Comparison of ENCODE assay signal across 19 cellular contexts in the genomic region with DNA sequence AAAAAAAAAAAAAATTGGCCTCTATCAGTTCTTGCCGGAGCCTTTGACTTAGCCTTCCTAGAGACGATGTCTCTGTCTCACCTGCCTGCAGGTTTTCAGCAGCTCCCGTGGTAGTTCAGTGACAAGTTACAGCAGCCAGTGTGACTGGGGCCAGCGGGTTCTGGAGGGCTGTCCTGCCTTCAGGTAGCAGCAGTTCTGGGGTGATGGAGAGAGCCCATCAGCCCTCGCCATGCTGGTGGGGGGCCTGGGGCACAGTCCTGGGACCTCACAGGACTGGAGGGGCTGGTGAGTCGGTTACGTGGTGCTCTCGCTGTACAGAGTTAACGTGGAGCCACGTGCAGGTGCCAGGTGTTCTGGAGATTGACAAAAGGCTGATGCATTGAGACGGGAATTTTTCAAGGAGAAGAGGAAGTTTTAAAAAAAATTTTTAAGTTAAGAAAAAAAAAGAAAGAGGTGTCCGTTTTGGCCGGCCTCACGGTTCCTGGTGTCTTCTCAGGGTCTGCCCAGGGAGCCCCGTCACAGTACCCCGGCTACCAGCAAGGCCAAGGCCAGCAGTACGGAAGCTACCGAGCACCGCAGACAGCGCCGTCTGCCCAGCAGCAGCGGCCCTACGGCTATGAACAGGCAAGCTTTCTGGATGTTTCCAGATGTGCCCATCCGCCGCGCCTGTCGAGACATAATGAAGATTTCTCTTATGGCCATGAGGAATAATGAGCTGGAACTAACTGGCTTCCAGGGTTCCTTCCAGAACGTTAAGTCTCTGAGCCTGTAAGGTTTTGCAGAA. TPM values are rescaled to one million over a fixed set of nuclear protein-coding genes. Genes with fewer than 3 reads are reported as not detected.
DNase-seq lines count a peak whose midpoint lies in the region; ATAC-seq and TF ChIP-seq lines count a peak whose summit lies in the region.
"Had no signal": no experiment of that assay in that cellular context is flagged by ENCODE, and none has a peak within 500 bp of the region (broad histone marks: within the 10 kb centered on the region; RNA-seq: fewer than 3 reads in every experiment).

No MANE protein-coding gene starts in this region.

- no peaks in the 10 kb centered on the region for H3K4me1 ChIP-seq in right cardiac atrium (ENCODE audit: control insufficient read depth, insufficient read depth, low read length)
- H3K4me1 ChIP-seq in right atrium auricular region: no peaks in the 10 kb centered on the region
- H3K4me1 ChIP-seq in osteoblast (ENCODE audit: insufficient read depth, low read length): no peaks in the 10 kb centered on the region
- H3K4me1 ChIP-seq in thyroid gland: no peaks in the 10 kb centered on the region
- H3K4me1 ChIP-seq: BE2C had no signal

- H3K4me3 ChIP-seq in right cardiac atrium (ENCODE audit: low read length): no peak overlapping the region
- H3K4me3 ChIP-seq in right atrium auricular region: no peak overlapping the region
- H3K4me3 ChIP-seq in osteoblast (ENCODE audit: insufficient read depth, low read length): no peak overlapping the region
- H3K4me3 ChIP-seq in thyroid gland (replicated peaks in 1 of 3): no peak overlapping the region
- H3K4me3 ChIP-seq: GM23338 had no signal

- TF ChIP-seq CTCF in right atrium auricular region (IDR thresholded peaks at IDR 0.05) (no peak), chondrocyte (IDR thresholded peaks at IDR 0.05) (no peak), osteoblast (IDR thresholded peaks at IDR 0.05; ENCODE audit: extremely low read depth, low read depth, low read length) (no peak), thyroid gland (IDR thresholded peaks at IDR 0.05) (no peak)

- TF ChIP-seq POLR2A in thyroid gland (IDR thresholded peaks at IDR 0.05): no peak

- no peak overlapping the region for H3K4me2 ChIP-seq in osteoblast (ENCODE audit: insufficient read depth, low read length)
- H3K4me2 ChIP-seq: GM23338 had no signal

- no peaks in the 10 kb centered on the region for H3K27me3 ChIP-seq in right cardiac atrium (ENCODE audit: control insufficient read depth, insufficient read depth)
- no peaks in the 10 kb centered on the region for H3K27me3 ChIP-seq in right atrium auricular region
- no peaks in the 10 kb centered on the region for H3K27me3 ChIP-seq in osteoblast (ENCODE audit: insufficient read depth, low read length)
- H3K27me3 ChIP-seq in thyroid gland: no peaks in the 10 kb centered on the region
- H3K27me3 ChIP-seq: BE2C had no signal

- H3K4me3 Mint-ChIP-seq in chondrocyte (ENCODE audit: unreplicated experiment): no peak overlapping the region
- H3K4me3 Mint-ChIP-seq: GM23338, HFFc6 had no signal

- intact Hi-C loops in right cardiac atrium (cut with DNase I) (no loop called here), thyroid gland (cut with DNase I) (no loop called here)

- H2AFZ ChIP-seq in osteoblast (ENCODE audit: low read length): no peak overlapping the region
- H2AFZ ChIP-seq: GM23338 had no signal

- H3K27ac Mint-ChIP-seq in chondrocyte (ENCODE audit: unreplicated experiment): no peak overlapping the region
- H3K27ac Mint-ChIP-seq: HFFc6 had no signal

- no peaks in the 10 kb centered on the region for H3K9me3 ChIP-seq in right cardiac atrium (ENCODE audit: control insufficient read depth, low read length)
- H3K9me3 ChIP-seq in right atrium auricular region: no peaks in the 10 kb centered on the region
- no peaks in the 10 kb centered on the region for H3K9me3 ChIP-seq in osteoblast (ENCODE audit: low read depth, low read length)
- H3K9me3 ChIP-seq in thyroid gland: no peaks in the 10 kb centered on the region
- H3K9me3 ChIP-seq: BE2C had no signal

- no peaks in the 10 kb centered on the region for H4K20me1 ChIP-seq in osteoblast (ENCODE audit: insufficient read depth, low read length)

- no peaks in the 10 kb centered on the region for H3K4me1 Mint-ChIP-seq in chondrocyte (ENCODE audit: low read depth)
- H3K4me1 Mint-ChIP-seq: CD4-positive, CD25-positive, alpha-beta regulatory T cell; CD8-positive, alpha-beta memory T cell; GM23338 had no signal

- H3K27me3 Mint-ChIP-seq in chondrocyte (ENCODE audit: low read depth): no peaks in the 10 kb centered on the region
- H3K27me3 Mint-ChIP-seq: CD4-positive, CD25-positive, alpha-beta regulatory T cell; CD8-positive, alpha-beta memory T cell had no signal

- no peaks in the 10 kb centered on the region for H3K9me3 Mint-ChIP-seq in chondrocyte (ENCODE audit: low read depth)
- H3K9me3 Mint-ChIP-seq: CD4-positive, CD25-positive, alpha-beta regulatory T cell; CD8-positive, alpha-beta memory T cell; GM23338; HFFc6 had no signal

- 96% methylated on average over 28 of the region's 28 CpGs for WGBS in right cardiac atrium
- WGBS in thyroid gland, 2 donors: 92 to 94% methylated on average over 28 of the region's 28 CpGs

- no peak for ATAC-seq in right cardiac atrium
- no peak for ATAC-seq in GM19463 (IDR thresholded peaks at IDR 0.05; ENCODE audit: unreplicated experiment)
- ATAC-seq: GM23338 had no signal

- H3K27ac ChIP-seq in right cardiac atrium (ENCODE audit: low read length) (no peak overlapping the region), right atrium auricular region (no peak overlapping the region), osteoblast (ENCODE audit: low read depth, low read length) (no peak overlapping the region), thyroid gland (no peak overlapping the region)
- H3K27ac ChIP-seq: HL-60 had no signal

- H3K36me3 ChIP-seq in right atrium auricular region (peaks cover 35% of the 10 kb centered on the region), osteoblast (ENCODE audit: insufficient read depth, low read length) (peaks cover 28% of the 10 kb centered on the region), thyroid gland (peaks cover 12 to 13% of the 10 kb centered on the region in 2 donors)

- DNase-seq in right cardiac atrium (peak in 2 of 3 donors; percentile 39 to 41), right atrium auricular region (ENCODE audit: low spot score) (no peak), chondrocyte (ENCODE audit: low spot score) (peak; percentile 84), osteoblast (ENCODE audit: insufficient read length, low spot score, missing footprints) (peak; percentile 57), thyroid gland (no peak)
- DNase-seq in stimulated activated CD4-positive, alpha-beta T cell treated with anti-CD3 and anti-CD28 coated beads, Interleukin-4, amount 100 ng/mL, for 1 hour: no peak
- DNase-seq: ACHN; BE2C; C1 segment of cervical spinal cord; CD4-positive, CD25-positive, alpha-beta regulatory T cell; CD8-positive, alpha-beta memory T cell; COR-L47; H7; HFFc6; IMR-90 had no signal

- H3K36me3 Mint-ChIP-seq in chondrocyte (ENCODE audit: low read depth): peaks cover 11% of the 10 kb centered on the region

- H3K79me2 ChIP-seq in osteoblast (ENCODE audit: insufficient read depth, low read length): no peaks in the 10 kb centered on the region

RNA-seq across cellular contexts. Expression of a gene that starts 8.6 kb away (rescaled TPM):
- total RNA-seq in right cardiac atrium (10 to 100 TPM; 20.4 to 25.7 (median 25.1) TPM), right atrium auricular region (10 to 100 TPM; 20.7 to 24.1 TPM), chondrocyte (22.3 to 28.3 TPM (median 22.6 TPM) in 3 replicates), osteoblast (22.1 and 25.0 TPM in 2 replicates), thyroid gland (10 to 100 TPM; 21.6 to 38.2 (median 33.4) TPM)
- 29.2 TPM for polyA plus RNA-seq in right cardiac atrium

RNA-seq across cellular contexts. Expression of a gene that starts 30.6 kb away (rescaled TPM):
- 1 to 10 TPM; 7.8 to 8.8 (median 8.1) TPM for total RNA-seq in right cardiac atrium
- polyA plus RNA-seq in right cardiac atrium: 6.2 TPM
- 1 to 10 TPM; 8.3 to 9.0 TPM for total RNA-seq in right atrium auricular region
- total RNA-seq in chondrocyte: 13.3 to 14.8 TPM (median 13.4 TPM) in 3 replicates
- 12.7 TPM in 2 replicates for total RNA-seq in osteoblast
- total RNA-seq in thyroid gland: 10 to 100 TPM; 12.2 to 22.0 (median 15.2) TPM

RNA-seq across cellular contexts. Expression of a gene that starts 31.0 kb away (rescaled TPM):
- total RNA-seq in right cardiac atrium: 100 to 1,000 TPM; 178 to 215 (median 206) TPM
- polyA plus RNA-seq in right cardiac atrium: 244 TPM
- total RNA-seq in right atrium auricular region: 100 to 1,000 TPM; 258 to 313 TPM
- 218 to 238 TPM (median 226 TPM) in 3 replicates for total RNA-seq in chondrocyte
- 208 and 215 TPM in 2 replicates for total RNA-seq in osteoblast
- total RNA-seq in thyroid gland: 100 to 1,000 TPM; 213 to 288 (median 261) TPM

RNA-seq across cellular contexts. Expression of a gene that starts 45.9 kb away (rescaled TPM):
- total RNA-seq in right cardiac atrium (not detected), right atrium auricular region (not detected), chondrocyte (not detected in 3 replicates), osteoblast (not detected in 2 replicates), thyroid gland (not detected)
- not detected for polyA plus RNA-seq in right cardiac atrium
- total RNA-seq: CD4-positive, CD25-positive, alpha-beta regulatory T cell; CD8-positive, alpha-beta memory T cell; HFFc6; HT1080; IMR-90 had no signal
- polyA plus RNA-seq: CD4-positive, CD25-positive, alpha-beta regulatory T cell; CD8-positive, alpha-beta memory T cell; IMR-90 had no signal

RNA-seq across cellular contexts. Expression of a gene that starts 51.9 kb away (rescaled TPM):
- total RNA-seq in right cardiac atrium (10 to 100 TPM; 32.9 to 45.7 (median 40.9) TPM), right atrium auricular region (10 to 100 TPM; 26.1 to 26.8 TPM), chondrocyte (37.3 to 51.9 TPM (median 48.6 TPM) in 3 replicates), osteoblast (41.8 and 48.5 TPM in 2 replicates), thyroid gland (10 to 100 TPM; 25.3 to 27.9 (median 25.6) TPM)
- polyA plus RNA-seq in right cardiac atrium: 27.6 TPM

Comparison
In these comparisons a context has a peak if more than half of its experiments do, and no peak if none do; other contexts are left out.
1. DNase-seq: peak in right cardiac atrium (2 of 3), chondrocyte (single experiment) and osteoblast (single experiment); none in right atrium auricular region (single experiment), thyroid gland (0 of 2) and stimulated activated CD4-positive, alpha-beta T cell treated with anti-CD3 and anti-CD28 coated beads, Interleukin-4, amount 100 ng/mL, for 1 hour (single experiment).